8 cellular contexts compared by ENCODE assay signal in the genomic region with DNA sequence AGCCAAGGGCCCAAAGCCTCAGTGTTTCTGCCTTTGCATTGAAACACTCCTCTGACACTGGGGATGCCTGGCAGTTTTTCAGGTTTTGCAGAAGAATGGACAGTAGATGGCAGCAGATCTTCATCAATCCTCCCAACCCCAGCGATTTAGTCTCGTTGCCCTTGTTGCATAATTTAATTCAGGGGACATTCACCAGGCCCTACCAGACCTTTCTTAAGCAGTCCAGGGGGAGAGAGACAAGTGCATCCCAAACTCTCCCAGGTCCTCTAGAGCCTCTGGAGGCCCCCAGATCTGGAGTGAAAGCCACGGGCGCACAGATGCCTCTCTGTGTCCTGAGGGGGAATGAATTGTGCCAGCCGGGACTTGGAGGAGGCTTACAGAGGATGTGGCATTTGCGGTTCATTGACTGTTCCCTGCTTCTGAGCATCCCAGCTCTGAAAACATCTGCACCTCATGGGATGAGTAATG. TPM values are rescaled to one million over a fixed set of nuclear protein-coding genes. Genes with fewer than 3 reads are reported as not detected.
A peak's percentile ranks its signal among the peaks of the same experiment; 100 is the strongest.
DNase-seq lines count a peak whose midpoint lies in the region; ATAC-seq, FAIRE-seq and TF ChIP-seq lines count a peak whose summit lies in the region.

No MANE protein-coding gene starts in this region.

- DNase-seq in DMS114 treated with DMSO at 0.1 percent for 48 hours (lab: John Stamatoyannopoulos, UW; ENCODE audit: unreplicated experiment) (peak; percentile 37), Kasumi-1 (lab: John Stamatoyannopoulos, UW) (peak; percentile 84 to 90), Peyer's patch (peak in 2 of 3 donors; percentile 21 to 76), bronchial epithelial cell (ENCODE audit: low read depth) (peak; percentile 72), islet precursor cell (peak; percentile 73)
- peak; percentile 41 for DNase-seq in stimulated activated CD8-positive, alpha-beta memory T cell treated with anti-CD3 and anti-CD28 coated beads, Interleukin-4, amount 100 ng/mL, for 48 hours
- DNase-seq in effector CD4-positive, alpha-beta T cell, result no peak

- no peaks in the 10 kb centered on the region for H3K36me3 ChIP-seq in Peyer's patch
- H3K36me3 ChIP-seq in bronchial epithelial cell (ENCODE audit: control insufficient read depth, insufficient read depth, low read length), result no peaks in the 10 kb centered on the region

- peak; percentile 19 for ATAC-seq in GM19397 (IDR thresholded peaks at IDR 0.05; ENCODE audit: unreplicated experiment)

- TF ChIP-seq CTCF in Peyer's patch (IDR thresholded peaks at IDR 0.05) (peak in 5 of 6 experiments; percentile 8 to 87 (median 80)), bronchial epithelial cell (IDR thresholded peaks at IDR 0.05; ENCODE audit: insufficient read depth, low read length, severe bottlenecking) (peak; percentile 72)

- H3K9me3 ChIP-seq in Peyer's patch, result no peaks in the 10 kb centered on the region

- no peak overlapping the region for H3K27ac ChIP-seq in Peyer's patch

- no peak for FAIRE-seq in bronchial epithelial cell (lab: Jason Lieb, UNC)

- no peaks in the 10 kb centered on the region for H3K27me3 ChIP-seq in Peyer's patch
- H3K27me3 ChIP-seq in bronchial epithelial cell (ENCODE audit: control insufficient read depth, insufficient read depth, low read length), result peaks cover 1% of the 10 kb centered on the region

- TF ChIP-seq POLR2A in Peyer's patch (IDR thresholded peaks at IDR 0.05), result no peak

- H3K4me3 ChIP-seq in Peyer's patch, result no peak overlapping the region
- no peak overlapping the region for H3K4me3 ChIP-seq in bronchial epithelial cell (ENCODE audit: low read depth, low read length)

- H3K4me1 ChIP-seq in Peyer's patch, result peaks cover 0 to 21% (median 3%) of the 10 kb centered on the region in 4 donors

RNA-seq across cellular contexts. Expression of gene MINDY4, which starts 29.6 kb away (rescaled TPM):
- total RNA-seq in Peyer's patch (10 to 100 TPM in 1 of 4 donors, 1 to 10 TPM in 3; 3.9 to 19.8 (median 6.8) TPM), bronchial epithelial cell (1.1 and 1.3 TPM in 2 replicates)

RNA-seq across cellular contexts. Expression of gene INMT, which starts 48.9 kb away (rescaled TPM):
- total RNA-seq in Peyer's patch (10 to 100 TPM in 1 of 4 donors, 1 to 10 TPM in 3; 3.1 to 24.8 (median 4.8) TPM), bronchial epithelial cell (0.13 and 0.26 TPM in 2 replicates)
